In genomic region chr3:53347261-53348064, GRCh38 we compare ENCODE assay signal across 8 cellular contexts. TPM values are rescaled to one million over a fixed set of nuclear protein-coding genes. Genes with fewer than 3 reads are reported as not detected.
DNase-seq lines count a peak whose midpoint lies in the region; ATAC-seq lines count a peak whose summit lies in the region.

Gene DCP1A (minus strand): TSS chr3:53347543. CDS start chr3:53347517, 26 bp downstream.

- H3K9me3 ChIP-seq in CD8-positive, alpha-beta memory T cell (ENCODE audit: low read length): no peaks in the 10 kb centered on the region
- no peaks in the 10 kb centered on the region for H3K9me3 ChIP-seq in effector memory CD4-positive, alpha-beta T cell (ENCODE audit: control insufficient read depth, low read length)

- H3K4me1 ChIP-seq in CD8-positive, alpha-beta memory T cell (ENCODE audit: insufficient read depth, low read length): peaks cover 29% of the 10 kb centered on the region
- H3K4me1 ChIP-seq in effector memory CD4-positive, alpha-beta T cell (ENCODE audit: control insufficient read depth, insufficient read depth, low read length, poor library complexity, severe bottlenecking): peaks cover 8% of the 10 kb centered on the region

- H3K27ac ChIP-seq in CD8-positive, alpha-beta memory T cell (ENCODE audit: low read depth, low read length): peak within 1 kb of the TSS; percentile 87
- peak within 1 kb of the TSS; percentile 98 for H3K27ac ChIP-seq in effector memory CD4-positive, alpha-beta T cell (ENCODE audit: insufficient read depth, low read length, poor library complexity, severe bottlenecking)

- H3K36me3 Mint-ChIP-seq in CD8-positive, alpha-beta memory T cell: peaks cover 0 to 31% (median 3%) of the 10 kb centered on the region in 3 donors

- POLR2A ChIA-PET in CD8-positive, alpha-beta memory T cell (lab: Charles Lee): interaction anchor here (0.9 to 1.6 kb wide), 2 partner anchors 187 to 544 kb away, joined by 3 to 6 read pairs; no protein-coding TSS in a partner anchor

- peak within 1 kb of the TSS; percentile 99 to 100 (median 99) for H3K4me3 Mint-ChIP-seq in CD8-positive, alpha-beta memory T cell

- peak within 1 kb of the TSS; percentile 97 to 100 (median 99) for H3K27ac Mint-ChIP-seq in CD8-positive, alpha-beta memory T cell

- CTCF ChIA-PET in CD8-positive, alpha-beta memory T cell (lab: Charles Lee): interaction anchor here (0.6 to 1.2 kb wide), 2 partner anchors 10 to 154 kb away, joined by 3 to 5 read pairs; no protein-coding TSS in a partner anchor

- H3K4me3 ChIP-seq in CD8-positive, alpha-beta memory T cell (ENCODE audit: low read length): peak within 1 kb of the TSS; percentile 79
- H3K4me3 ChIP-seq in effector memory CD4-positive, alpha-beta T cell (ENCODE audit: insufficient read depth, low read depth, low read length, poor library complexity, severe bottlenecking): peak within 1 kb of the TSS; percentile 100

- peaks cover 41 to 53% (median 49%) of the 10 kb centered on the region in 3 donors for H3K4me1 Mint-ChIP-seq in CD8-positive, alpha-beta memory T cell

- H3K9me3 Mint-ChIP-seq in CD8-positive, alpha-beta memory T cell: no peaks in the 10 kb centered on the region

- peaks cover 6% of the 10 kb centered on the region for H3K36me3 ChIP-seq in CD8-positive, alpha-beta memory T cell (ENCODE audit: insufficient read depth, low read length)
- H3K36me3 ChIP-seq in effector memory CD4-positive, alpha-beta T cell (ENCODE audit: control insufficient read depth, insufficient read depth, low read length): peaks cover 11% of the 10 kb centered on the region

- ATAC-seq in GM19463 (IDR thresholded peaks at IDR 0.05; ENCODE audit: unreplicated experiment): peak; percentile 95

- DNase-seq in CD8-positive, alpha-beta memory T cell: peak; percentile 90 to 96 (median 94)
- peak; percentile 72 for DNase-seq in HPDE6-E6E7 (ENCODE audit: extremely low spot score)
- DNase-seq in NK-92 treated with Interleukin-12 subunit alpha and Interleukin-12 subunit beta, amount 100 ng/mL, for 24 hours (lab: John Stamatoyannopoulos, UW): peak; percentile 82
- peak; percentile 99 for DNase-seq in activated CD8-positive, alpha-beta memory T cell treated with anti-CD3 and anti-CD28 coated beads for 24 hours
- DNase-seq in effector memory CD4-positive, alpha-beta T cell: peak; percentile 85 to 92 (median 92)
- DNase-seq in medulla oblongata (ENCODE audit: extremely low spot score): peak; percentile 98
- peak; percentile 86 for DNase-seq in stimulated activated CD8-positive, alpha-beta memory T cell treated with anti-CD3 and anti-CD28 coated beads, Interleukin-12 subunit alpha, Interleukin-12 subunit beta, amount 100 ng/mL, for 1 hour (ENCODE audit: low read depth)

- H3K27me3 ChIP-seq in CD8-positive, alpha-beta memory T cell (ENCODE audit: insufficient read depth, low read length, poor library complexity, severe bottlenecking): no peaks in the 10 kb centered on the region
- H3K27me3 ChIP-seq in effector memory CD4-positive, alpha-beta T cell (replicated peaks; ENCODE audit: control insufficient read depth, insufficient read depth, low read length, poor library complexity, severe bottlenecking): no peaks in the 10 kb centered on the region

- H3K27me3 Mint-ChIP-seq in CD8-positive, alpha-beta memory T cell: peaks cover 0 to 2% of the 10 kb centered on the region in 2 donors

RNA-seq across cellular contexts. Expression of gene DCP1A, which starts in this region (rescaled TPM):
- total RNA-seq in CD8-positive, alpha-beta memory T cell: 10 to 100 TPM; 40.1 to 40.2 TPM
- 82.4 TPM for polyA plus RNA-seq in CD8-positive, alpha-beta memory T cell

Comparison
In these comparisons a context has a peak if more than half of its experiments do, and no peak if none do; other contexts are left out.
1. Peak in every context shown above with its lines: DNase-seq, ATAC-seq, H3K4me3 ChIP-seq and H3K27ac ChIP-seq.